ENCODE assay signal across 1 cellular context in the genomic region with DNA sequence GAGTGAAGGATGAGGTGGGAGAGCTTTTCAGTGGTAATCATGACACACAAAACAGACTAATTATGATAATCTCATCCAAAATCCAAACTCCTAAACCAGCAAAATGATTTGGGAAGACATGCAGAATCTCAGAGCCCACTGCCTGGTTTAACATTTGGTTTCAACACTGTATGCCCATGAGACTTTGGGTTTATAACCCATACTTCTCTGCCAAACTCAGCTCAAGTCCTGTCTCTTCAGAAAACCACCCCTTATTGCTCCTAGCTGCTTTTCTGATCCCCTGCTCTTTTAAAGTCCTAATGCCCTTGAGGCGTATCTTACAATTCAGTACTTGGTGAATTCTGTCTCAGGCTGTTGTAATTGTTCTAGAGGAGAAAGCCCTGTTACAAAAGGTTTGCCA.
TF ChIP-seq lines count a peak whose summit lies in the region.

No MANE protein-coding gene starts in this region.

TF ChIP-seq in HepG2, 621 proteins besides CTCF, POLR2A, EP300 and RAD21 (continued from another document):
- TF ChIP-seq ZFP82 (CRISPR knock-in tag; IDR thresholded peaks at IDR 0.05; ENCODE audit: borderline replicate concordance) (0 out of 2 replicates have a peak, but pooled peaks have one; percentile 53), SRF (IDR thresholded peaks at IDR 0.05; ENCODE audit: low read depth, low read length) (no peak), ZNF138 (CRISPR knock-in tag; IDR thresholded peaks at IDR 0.05; ENCODE audit: low read depth) (0 out of 2 replicates have a peak, but pooled peaks have one; percentile 15)
TF ChIP-seq in HepG2: peak in this region for 3.
